In the genomic region with DNA sequence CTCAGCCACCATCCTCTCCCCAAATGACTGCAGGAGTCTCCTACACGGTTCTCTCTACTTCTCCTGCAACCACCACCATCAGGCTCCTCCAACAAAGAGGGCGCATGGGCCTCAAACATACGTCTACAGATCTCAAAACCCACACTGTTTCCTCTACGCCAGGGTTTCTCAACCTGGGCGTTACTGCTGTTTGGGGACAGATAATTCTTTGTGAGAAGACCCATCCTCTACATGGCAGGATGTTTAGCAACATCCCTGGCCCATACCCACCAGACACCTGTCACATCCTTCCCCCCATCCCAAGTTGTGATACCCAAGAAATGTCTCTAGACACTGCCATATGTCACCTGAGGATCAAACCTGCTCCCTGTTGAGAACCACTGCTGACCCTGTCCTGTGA, we compare ENCODE assay signal across 13 cellular contexts. TPM values are rescaled to one million over a fixed set of nuclear protein-coding genes. Genes with fewer than 3 reads are reported as not detected.
DNase-seq lines count a peak whose midpoint lies in the region; ATAC-seq and TF ChIP-seq lines count a peak whose summit lies in the region.
"Had no signal": no experiment of that assay in that cellular context is flagged by ENCODE, and none has a peak within 500 bp of the region (broad histone marks: within the 10 kb centered on the region; RNA-seq: fewer than 3 reads in every experiment).

No MANE protein-coding gene starts in this region.

- no peaks in the 10 kb centered on the region for H3K9me3 Mint-ChIP-seq in activated naive CD4-positive, alpha-beta T cell treated with anti-CD3 and anti-CD28 coated beads, Interleukin-2, amount 50 U/mL, for 72 hours

- POLR2A ChIA-PET in OCI-LY7 (lab: Charles Lee), result no interaction called here

- H3K9me2 ChIP-seq in OCI-LY7 (ENCODE audit: insufficient read depth, low read length), result no peaks in the 10 kb centered on the region

- ATAC-seq in activated naive CD4-positive, alpha-beta T cell treated with anti-CD3 and anti-CD28 coated beads, Interleukin-2, amount 50 U/mL, for 72 hours, result no peak
- ATAC-seq in GM19328 (IDR thresholded peaks at IDR 0.05; ENCODE audit: unreplicated experiment), result no peak
- no peak for ATAC-seq in HG02798 (IDR thresholded peaks at IDR 0.05; ENCODE audit: poor library complexity, unreplicated experiment)

- H3K9me3 ChIP-seq in OCI-LY7 (ENCODE audit: low read length) (no peaks in the 10 kb centered on the region), spleen (no peaks in the 10 kb centered on the region)
- H3K9me3 ChIP-seq: esophagus squamous epithelium, right atrium auricular region had no signal

- WGBS in spleen, 5 donors, result 36 to 71% (median 55%) methylated on average over 5 of the region's 5 CpGs

- H4K20me1 ChIP-seq in OCI-LY7 (ENCODE audit: insufficient read depth, low read length), result peaks cover 9% of the 10 kb centered on the region

- H2AFZ ChIP-seq in OCI-LY7 (ENCODE audit: low read length), result no peak overlapping the region

- H3K36me3 ChIP-seq in OCI-LY7 (ENCODE audit: insufficient read depth, low read length) (peaks cover 31% of the 10 kb centered on the region; the same call in 1 of the 2 replicates), spleen (peaks cover 0 to 76% (median 8%) of the 10 kb centered on the region in 6 donors)

- no TSS peak for BruUV-seq in OCI-LY7 (replicated peaks; lab: Mats Ljungman, UMichigan)

- intact Hi-C loops in OCI-LY7 (cut with micrococcal nuclease; ENCODE audit: unreplicated experiment) (no loop called here), spleen (cut with DNase I; ENCODE audit: low total_unique reads) (no loop called here)

- peaks cover 21% of the 10 kb centered on the region; the same call in 1 of the 2 replicates for H3K79me2 ChIP-seq in OCI-LY7 (ENCODE audit: insufficient read depth, low read depth, low read length)

- H3K27ac Mint-ChIP-seq in activated naive CD4-positive, alpha-beta T cell treated with anti-CD3 and anti-CD28 coated beads, Interleukin-2, amount 50 U/mL, for 72 hours, result peak overlapping the region; percentile 57 to 92

- TF ChIP-seq CTCF in OCI-LY7 (conservative IDR thresholded peaks at IDR 0.05; ENCODE audit: low read length), result no peak
- TF ChIP-seq CTCF in spleen (IDR thresholded peaks at IDR 0.05 in 8 of 11, conservative IDR thresholded peaks at IDR 0.05 in 3 of 11), result no peak

- no peaks in the 10 kb centered on the region for H3K27me3 ChIP-seq in spleen (replicated peaks in 1 of 7)
- H3K27me3 ChIP-seq: esophagus squamous epithelium, right atrium auricular region had no signal

- H3K4me1 ChIP-seq in OCI-LY7 (ENCODE audit: insufficient read depth, low read length, poor library complexity, severe bottlenecking) (peaks cover 22% of the 10 kb centered on the region), spleen (peaks cover 42 to 96% (median 92%) of the 10 kb centered on the region in 6 donors)

- peak; percentile 35 for DNase-seq in activated naive CD4-positive, alpha-beta T cell treated with Interleukin-2 at 50 U/mL for 16 hours
- no peak for DNase-seq in activated naive CD4-positive, alpha-beta T cell treated with anti-CD3 and anti-CD28 coated beads, Interleukin-2, amount 50 U/mL, for 16 hours
- no peak for DNase-seq in OCI-LY7 (ENCODE audit: low spot score)
- DNase-seq in activated naive CD4-positive, alpha-beta T cell treated with anti-CD3 and anti-CD28 coated beads, Interleukin-2, amount 50 U/mL, for 72 hours (ENCODE audit: low spot score in 2 of 2), result no peak
- no peak for DNase-seq in spleen
- DNase-seq in NCI-H1092 (lab: John Stamatoyannopoulos, UW), result no peak
- DNase-seq: esophagus squamous epithelium, midbrain, NCI-H146 had no signal

- no peak overlapping the region for H3K4me3 ChIP-seq in OCI-LY7 (ENCODE audit: low read depth, low read length, poor library complexity, severe bottlenecking)
- H3K4me3 ChIP-seq in spleen, result peak overlapping the region in 1 of 8 donors; percentile 98
- H3K4me3 ChIP-seq: esophagus squamous epithelium, right atrium auricular region, SK-N-MC had no signal

- no peak overlapping the region for H3K27ac ChIP-seq in OCI-LY7 (ENCODE audit: low read depth, low read length, poor library complexity, severe bottlenecking)
- H3K27ac ChIP-seq in spleen, result peak overlapping the region in 5 of 8 donors; percentile 51 to 100 (median 100)
- H3K27ac ChIP-seq: esophagus squamous epithelium, right atrium auricular region, SK-N-MC had no signal

- TF ChIP-seq POLR2A in spleen (IDR thresholded peaks at IDR 0.05), result no peak

- CTCF ChIA-PET in OCI-LY7 (lab: Charles Lee; ENCODE audit: unreplicated experiment), result no interaction called here

- H3K36me3 Mint-ChIP-seq in activated naive CD4-positive, alpha-beta T cell treated with anti-CD3 and anti-CD28 coated beads, Interleukin-2, amount 50 U/mL, for 72 hours, result peaks cover 5 to 6% of the 10 kb centered on the region in 2 donors

- H3K4me2 ChIP-seq in OCI-LY7 (ENCODE audit: low read length), result peak overlapping the region; percentile 29

RNA-seq across cellular contexts. Expression of a gene that starts 45.0 kb away (rescaled TPM):
- total RNA-seq in OCI-LY7 (2014; rRNA removed; shearing (Covaris generic)), result 16.0 and 18.9 TPM in 2 replicates
- total RNA-seq in OCI-LY7 (2022) (33.5 and 36.4 TPM in 2 replicates), spleen (10 to 100 TPM; 52.3 to 80.2 (median 70.0) TPM)
- total RNA-seq in activated naive CD4-positive, alpha-beta T cell treated with anti-CD3 and anti-CD28 coated beads, Interleukin-2, amount 50 U/mL, for 72 hours, result 10 to 100 TPM; 50.8 to 57.0 TPM
- polyA plus RNA-seq in spleen, result 10 to 100 TPM; 17.2 to 27.3 (median 18.4) TPM

RNA-seq across cellular contexts. Expression of a gene that starts 53.1 kb away (rescaled TPM):
- not detected in 2 replicates for total RNA-seq in OCI-LY7 (2014; rRNA removed; shearing (Covaris generic))
- total RNA-seq in OCI-LY7 (2022) (not detected in 2 replicates), spleen (not detected)
- under 1 TPM in 1 of 2 donors, not detected in 1; 0.07 TPM for total RNA-seq in activated naive CD4-positive, alpha-beta T cell treated with anti-CD3 and anti-CD28 coated beads, Interleukin-2, amount 50 U/mL, for 72 hours
- not detected for polyA plus RNA-seq in spleen
